1 cellular context compared by ENCODE assay signal in the genomic region with DNA sequence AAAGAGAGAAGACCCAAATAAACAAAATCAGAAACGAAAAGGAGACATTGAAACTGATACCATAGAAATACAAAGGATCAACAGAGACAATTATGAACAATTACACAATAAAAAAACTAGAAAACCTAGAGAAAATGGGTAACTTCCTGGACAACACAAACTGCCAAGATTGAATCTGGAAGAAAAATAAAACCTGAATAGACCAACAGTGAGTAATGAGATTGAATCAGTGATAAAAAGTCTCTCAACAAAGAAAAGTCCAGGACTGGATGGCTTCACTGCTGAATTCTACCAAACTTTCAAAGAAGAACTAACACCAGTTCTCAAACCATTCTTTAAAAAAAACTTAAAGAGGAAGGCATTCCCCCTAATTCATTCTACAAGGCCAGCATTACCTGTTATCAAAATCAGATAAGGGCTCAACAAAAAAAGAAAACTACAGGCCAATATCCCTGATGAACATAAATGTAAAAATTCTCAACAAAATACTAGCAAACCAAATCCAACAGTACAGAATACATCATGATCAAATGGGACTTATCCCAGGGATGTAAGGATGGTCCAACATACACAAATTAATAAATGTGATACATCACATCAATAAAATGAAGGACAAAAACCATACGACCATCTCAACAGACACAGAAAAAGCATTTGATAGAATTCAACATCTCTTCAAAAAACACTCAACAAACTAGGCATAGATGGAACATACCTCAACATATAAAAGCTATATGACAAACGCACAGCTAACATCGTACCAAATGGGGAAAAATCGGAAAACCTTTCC.
TF ChIP-seq lines count a peak whose summit lies in the region.

No MANE protein-coding gene starts in this region.

TF ChIP-seq in IMR-90, 13 proteins besides CTCF, POLR2A, EP300 and RAD21:
- no peak for TF ChIP-seq RFX5 (IDR thresholded peaks at IDR 0.05; ENCODE audit: low read depth, low read length)
- no peak for TF ChIP-seq FOS (IDR thresholded peaks at IDR 0.05; ENCODE audit: low read depth, low read length)
- TF ChIP-seq ELK1 (IDR thresholded peaks at IDR 0.05; ENCODE audit: borderline replicate concordance, low read depth, low read length): no peak
- TF ChIP-seq MXI1 (IDR thresholded peaks at IDR 0.05; ENCODE audit: borderline replicate concordance, low read depth, low read length): no peak
- no peak for TF ChIP-seq SMC3 (IDR thresholded peaks at IDR 0.05; ENCODE audit: low read depth, low read length)
- no peak for TF ChIP-seq CHD1 (IDR thresholded peaks at IDR 0.05; ENCODE audit: low read depth, low read length)
- TF ChIP-seq BHLHE40 (IDR thresholded peaks at IDR 0.05; ENCODE audit: low read depth, low read length): no peak
- no peak for TF ChIP-seq CEBPB (IDR thresholded peaks at IDR 0.05; ENCODE audit: low read depth, low read length)
- TF ChIP-seq MAZ (IDR thresholded peaks at IDR 0.05; ENCODE audit: borderline replicate concordance, low read depth, low read length): no peak
- TF ChIP-seq NFE2L2 (IDR thresholded peaks at IDR 0.05; ENCODE audit: low read depth, low read length): no peak
- TF ChIP-seq RCOR1 (IDR thresholded peaks at IDR 0.05; ENCODE audit: insufficient replicate concordance, low read length): no peak
- no peak for TF ChIP-seq MAFK (IDR thresholded peaks at IDR 0.05; ENCODE audit: low read depth, low read length)
- no peak for TF ChIP-seq USF2 (IDR thresholded peaks at IDR 0.05; ENCODE audit: low read depth, low read length)
